Comparison of ENCODE assay signal across 17 cellular contexts in the genomic region with DNA sequence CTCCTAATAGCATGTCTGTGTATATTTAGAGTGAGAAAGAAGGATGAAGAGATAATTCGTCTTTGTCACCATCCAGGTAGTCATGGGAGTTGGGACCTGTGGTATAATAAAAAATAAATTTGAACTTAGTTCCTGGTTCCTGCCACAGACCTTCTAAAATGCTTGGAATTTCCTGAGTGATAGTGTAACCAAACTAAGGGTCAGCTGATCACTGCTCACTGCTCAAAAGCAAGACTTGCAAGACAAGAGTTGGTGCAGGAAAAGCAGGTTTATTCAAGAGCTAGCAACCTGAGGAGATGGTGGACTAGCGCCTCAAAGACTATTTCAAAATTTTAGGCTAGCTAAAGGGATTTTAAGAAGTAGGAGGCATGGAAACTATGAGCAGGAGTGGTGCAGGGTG. TPM values are rescaled to one million over a fixed set of nuclear protein-coding genes. Genes with fewer than 3 reads are reported as not detected.
DNase-seq lines count a peak whose midpoint lies in the region; ATAC-seq and TF ChIP-seq lines count a peak whose summit lies in the region.
"Had no signal": no experiment of that assay in that cellular context is flagged by ENCODE, and none has a peak within 500 bp of the region (broad histone marks: within the 10 kb centered on the region; RNA-seq: fewer than 3 reads in every experiment).

No MANE protein-coding gene starts in this region.

- H3K27me3 Mint-ChIP-seq in Calu3 (ENCODE audit: unreplicated experiment) (no peaks in the 10 kb centered on the region), mesothelial cell of epicardium (ENCODE audit: low read depth) (no peaks in the 10 kb centered on the region)
- H3K27me3 Mint-ChIP-seq: stimulated activated naive CD8-positive, alpha-beta T cell treated with anti-CD3 and anti-CD28 coated beads, Interleukin-15, amount 100 ng/mL, for 72 hours had no signal

- ATAC-seq in GM19035 (IDR thresholded peaks at IDR 0.05; ENCODE audit: unreplicated experiment) (no peak), HG03521 (IDR thresholded peaks at IDR 0.05; ENCODE audit: unreplicated experiment) (no peak)
- ATAC-seq: stimulated activated naive CD8-positive, alpha-beta T cell treated with anti-CD3 and anti-CD28 coated beads, Interleukin-15, amount 100 ng/mL, for 72 hours had no signal

- H3K36me3 ChIP-seq in esophagus squamous epithelium = no peaks in the 10 kb centered on the region
- H3K36me3 ChIP-seq in parathyroid adenoma (ENCODE audit: control insufficient read depth, insufficient read depth, low read length) = no peaks in the 10 kb centered on the region
- H3K36me3 ChIP-seq in tibial artery = no peaks in the 10 kb centered on the region
- H3K36me3 ChIP-seq: SJCRH30 had no signal

- WGBS in esophagus squamous epithelium, 2 donors = 55 to 57% methylated on average over 2 of the region's 2 CpGs

- peak overlapping the region in 3 of 4 donors; percentile 22 to 62 (median 62) for H3K27ac ChIP-seq in esophagus squamous epithelium
- H3K27ac ChIP-seq in parathyroid adenoma = no peak overlapping the region
- H3K27ac ChIP-seq in tibial artery = no peak overlapping the region
- H3K27ac ChIP-seq: SJCRH30 had no signal

- H3K4me2 ChIP-seq in parathyroid adenoma (ENCODE audit: low read length) = peak overlapping the region; percentile 37

- CTCF ChIA-PET in Calu3 (lab: Charles Lee) = interaction anchor here (0.6 to 1.4 kb wide), 5 partner anchors 12 to 263 kb away, joined by 3 to 4 read pairs (median 3); no protein-coding TSS in a partner anchor

- H3K4me1 ChIP-seq in esophagus squamous epithelium (peaks cover 0 to 17% (median 3%) of the 10 kb centered on the region in 3 donors), parathyroid adenoma (no peaks in the 10 kb centered on the region), tibial artery (peaks cover 0 to 5% (median 0%) of the 10 kb centered on the region in 4 donors)
- H3K4me1 ChIP-seq: SJCRH30 had no signal

- DNase-seq in Calu3 = peak; percentile 75
- DNase-seq in M059J (ENCODE audit: low read depth) = peak; percentile 26
- no peak for DNase-seq in esophagus squamous epithelium (lab: John Stamatoyannopoulos, UW)
- DNase-seq in mesothelial cell of epicardium (ENCODE audit: low spot score in 2 of 2, unreplicated experiment in 2 of 2) = no peak
- no peak for DNase-seq in tibial artery
- DNase-seq: activated CD4-positive, alpha-beta T cell treated with anti-CD3 and anti-CD28 coated beads, Interleukin-2, amount 50 U/mL, for 1 hour; activated T-cell treated with anti-CD3 and anti-CD28 coated beads, Interleukin-2, amount 50 U/mL, for 1 hour; KBM-7; kidney; NCI-H1436; NCI-H446; SJCRH30; stimulated activated naive CD8-positive, alpha-beta T cell treated with anti-CD3 and anti-CD28 coated beads, Interleukin-15, amount 100 ng/mL, for 72 hours had no signal

- no peaks in the 10 kb centered on the region for H3K36me3 Mint-ChIP-seq in Calu3 (ENCODE audit: insufficient read depth, unreplicated experiment)
- no peaks in the 10 kb centered on the region for H3K36me3 Mint-ChIP-seq in mesothelial cell of epicardium
- H3K36me3 Mint-ChIP-seq: activated naive CD8-positive, alpha-beta T cell had no signal

- no peak overlapping the region for H3K4me3 Mint-ChIP-seq in Calu3 (ENCODE audit: low read depth, unreplicated experiment)
- no peak overlapping the region for H3K4me3 Mint-ChIP-seq in mesothelial cell of epicardium
- H3K4me3 Mint-ChIP-seq: activated naive CD8-positive, alpha-beta T cell; stimulated activated naive CD8-positive, alpha-beta T cell treated with anti-CD3 and anti-CD28 coated beads, Interleukin-15, amount 100 ng/mL, for 72 hours had no signal

- no peak overlapping the region for H3K9ac ChIP-seq in parathyroid adenoma

- no peaks in the 10 kb centered on the region for H3K9me3 ChIP-seq in esophagus squamous epithelium
- no peaks in the 10 kb centered on the region for H3K9me3 ChIP-seq in parathyroid adenoma (ENCODE audit: control insufficient read depth, low read length)
- no peaks in the 10 kb centered on the region for H3K9me3 ChIP-seq in tibial artery
- H3K9me3 ChIP-seq: SJCRH30 had no signal

- H3K27ac Mint-ChIP-seq in Calu3 (ENCODE audit: unreplicated experiment) (no peak overlapping the region), mesothelial cell of epicardium (no peak overlapping the region)
- H3K27ac Mint-ChIP-seq: activated naive CD8-positive, alpha-beta T cell; stimulated activated naive CD8-positive, alpha-beta T cell treated with anti-CD3 and anti-CD28 coated beads, Interleukin-15, amount 100 ng/mL, for 72 hours had no signal

- no TSS peak for BruUV-seq in Calu3 (replicated peaks; lab: Mats Ljungman, UMichigan)

- no peak overlapping the region for H2AFZ ChIP-seq in parathyroid adenoma

- no peaks in the 10 kb centered on the region for H3K79me2 ChIP-seq in parathyroid adenoma

- no peaks in the 10 kb centered on the region for H3K9me3 Mint-ChIP-seq in Calu3 (ENCODE audit: low read depth, unreplicated experiment)
- H3K9me3 Mint-ChIP-seq in mesothelial cell of epicardium = no peaks in the 10 kb centered on the region
- H3K9me3 Mint-ChIP-seq: stimulated activated naive CD8-positive, alpha-beta T cell treated with anti-CD3 and anti-CD28 coated beads, Interleukin-15, amount 100 ng/mL, for 72 hours had no signal

- H3K27me3 ChIP-seq in esophagus squamous epithelium = no peaks in the 10 kb centered on the region
- no peaks in the 10 kb centered on the region for H3K27me3 ChIP-seq in parathyroid adenoma (ENCODE audit: control insufficient read depth, insufficient read depth, low read length)
- H3K27me3 ChIP-seq in tibial artery = no peaks in the 10 kb centered on the region
- H3K27me3 ChIP-seq: SJCRH30 had no signal

- no peak overlapping the region for H3K4me3 ChIP-seq in esophagus squamous epithelium
- H3K4me3 ChIP-seq in parathyroid adenoma (ENCODE audit: low read depth, low read length) = peak overlapping the region; percentile 1
- no peak overlapping the region for H3K4me3 ChIP-seq in tibial artery
- H3K4me3 ChIP-seq: SJCRH30 had no signal

- TF ChIP-seq POLR2A in esophagus squamous epithelium (IDR thresholded peaks at IDR 0.05) = no peak

- intact Hi-C loops in Calu3 (cut with micrococcal nuclease; ENCODE audit: unreplicated experiment) = loop anchor here (2.0 to 5.0 kb wide), 2 partner anchors 35 to 95 kb away; a partner anchor contains a TSS
- intact Hi-C loops in esophagus squamous epithelium (cut with DNase I) = no loop called here
- intact Hi-C loops in tibial artery (cut with DNase I; ENCODE audit: low total_unique reads) = no loop called here

- H3K4me1 Mint-ChIP-seq in Calu3 (ENCODE audit: low read depth, unreplicated experiment) (peaks cover 8% of the 10 kb centered on the region), mesothelial cell of epicardium (peaks cover 6% of the 10 kb centered on the region)
- H3K4me1 Mint-ChIP-seq: stimulated activated naive CD8-positive, alpha-beta T cell treated with anti-CD3 and anti-CD28 coated beads, Interleukin-15, amount 100 ng/mL, for 72 hours had no signal

- TF ChIP-seq CTCF in Calu3 (IDR thresholded peaks at IDR 0.05; ENCODE audit: unreplicated experiment) (no peak), esophagus squamous epithelium (IDR thresholded peaks at IDR 0.05) (no peak), parathyroid adenoma (IDR thresholded peaks at IDR 0.05) (no peak), mesothelial cell of epicardium (IDR thresholded peaks at IDR 0.05; ENCODE audit: unreplicated experiment) (no peak), tibial artery (IDR thresholded peaks at IDR 0.05) (no peak)

RNA-seq across cellular contexts. Expression of a gene that starts 19.1 kb away (rescaled TPM):
- total RNA-seq in Calu3 (2022) (4.0 and 4.4 TPM in 2 replicates), esophagus squamous epithelium (10 to 100 TPM in 1 of 4 donors, 1 to 10 TPM in 3; 1.4 to 15.1 (median 5.8) TPM), mesothelial cell of epicardium (3.7 to 5.4 TPM (median 3.8 TPM) in 3 replicates)
- 2.8 and 3.0 TPM in 2 replicates for total RNA-seq in M059J (2014; rRNA removed; shearing (Covaris generic))

RNA-seq across cellular contexts. Expression of a gene that starts 23.3 kb away (rescaled TPM):
- total RNA-seq in Calu3 (2022) = 5.3 and 7.3 TPM in 2 replicates
- 12.1 and 13.3 TPM in 2 replicates for total RNA-seq in M059J (2014; rRNA removed; shearing (Covaris generic))
- total RNA-seq in esophagus squamous epithelium = 10 to 100 TPM in 2 of 4 donors, 1 to 10 TPM in 2; 4.0 to 73.1 (median 19.5) TPM
- total RNA-seq in mesothelial cell of epicardium = 4.6 to 6.2 TPM (median 5.3 TPM) in 3 replicates

RNA-seq across cellular contexts. Expression of a gene that starts 38.1 kb away (rescaled TPM):
- total RNA-seq in Calu3 (2022) (not detected in 2 replicates), esophagus squamous epithelium (not detected), mesothelial cell of epicardium (not detected in 3 replicates)
- total RNA-seq in M059J (2014; rRNA removed; shearing (Covaris generic)) = not detected in 2 replicates
- total RNA-seq: kidney, SJCRH30 had no signal

Comparison
In these comparisons a context has a peak if more than half of its experiments do, and no peak if none do; other contexts are left out.
1. DNase-seq: peak in Calu3 (single experiment) and M059J (single experiment); none in esophagus squamous epithelium (single experiment), mesothelial cell of epicardium (0 of 2) and tibial artery (0 of 2).
2. H3K27ac ChIP-seq: peak in esophagus squamous epithelium (3 of 4); none in parathyroid adenoma (single experiment) and tibial artery (0 of 2).